Comparison of ENCODE assay signal across 12 cellular contexts in the genomic region with DNA sequence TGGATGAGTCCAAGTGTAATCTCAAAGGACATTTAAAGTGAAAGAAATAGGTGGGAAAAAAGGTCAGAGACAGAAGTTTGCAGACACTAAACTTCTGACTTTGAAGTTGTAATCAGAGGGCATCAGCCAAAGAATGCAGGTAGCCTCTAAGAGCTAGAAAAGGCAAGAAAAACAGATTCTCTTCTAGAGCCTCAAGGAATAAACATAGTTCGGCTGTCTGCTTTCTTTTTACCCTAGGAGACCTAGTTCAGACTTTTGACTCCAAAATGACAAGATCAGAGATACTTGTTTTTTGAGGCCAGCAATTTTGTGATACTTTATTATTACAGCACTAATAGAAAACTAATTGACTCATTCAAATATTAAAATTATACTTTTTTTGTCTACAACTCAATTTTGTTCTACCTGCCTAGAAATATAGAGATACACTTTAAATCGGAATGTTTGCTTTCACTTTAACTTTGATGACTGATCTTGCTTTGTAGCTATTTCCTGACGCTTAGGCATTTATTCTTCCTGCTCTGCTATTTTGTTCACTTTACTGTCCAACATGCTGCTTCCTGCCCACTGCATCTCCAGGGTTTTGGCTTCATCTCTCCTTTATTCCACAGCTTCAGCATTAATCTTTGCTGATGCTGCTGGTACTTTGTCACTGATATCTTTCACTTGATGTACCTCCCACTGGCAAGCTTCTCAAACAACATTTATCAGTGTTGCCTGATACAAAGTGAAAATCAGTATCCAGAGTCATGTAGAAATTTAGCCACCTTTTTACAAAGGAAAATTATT.
DNase-seq lines count a peak whose midpoint lies in the region; ATAC-seq and TF ChIP-seq lines count a peak whose summit lies in the region.
"Had no signal": no experiment of that assay in that cellular context is flagged by ENCODE, and none has a peak within 500 bp of the region (broad histone marks: within the 10 kb centered on the region; RNA-seq: fewer than 3 reads in every experiment).

No MANE protein-coding gene starts in this region.

- H3K27ac ChIP-seq in breast epithelium (no peak overlapping the region), smooth muscle cell (ENCODE audit: low read depth) (no peak overlapping the region)

- POLR2A ChIA-PET in activated CD4-positive, alpha-beta T cell treated with anti-CD3 and anti-CD28 coated beads for 36 hours (lab: Charles Lee) = no interaction called here

- peak overlapping the region; percentile 59 for H3K4me3 Mint-ChIP-seq in activated CD4-positive, alpha-beta T cell treated with anti-CD3 and anti-CD28 coated beads for 36 hours
- H3K4me3 Mint-ChIP-seq: GM23338 had no signal

- no peaks in the 10 kb centered on the region for H3F3A ChIP-seq in smooth muscle cell (ENCODE audit: low read depth)

- WGBS in smooth muscle cell (ENCODE audit: low lambda C conversion rate) = 62% methylated on average over 3 of the region's 3 CpGs

- H3K9me3 Mint-ChIP-seq in activated CD4-positive, alpha-beta T cell treated with anti-CD3 and anti-CD28 coated beads for 36 hours (ENCODE audit: low read depth) = no peaks in the 10 kb centered on the region
- H3K9me3 Mint-ChIP-seq: GM23338 had no signal

- H3K27ac Mint-ChIP-seq in activated CD4-positive, alpha-beta T cell treated with anti-CD3 and anti-CD28 coated beads for 36 hours = peak overlapping the region; percentile 87
- H3K27ac Mint-ChIP-seq: GM23338 had no signal

- no peak for TF ChIP-seq POLR2A in breast epithelium (IDR thresholded peaks at IDR 0.05)

- no peaks in the 10 kb centered on the region for H3K9me3 ChIP-seq in breast epithelium
- H3K9me3 ChIP-seq in smooth muscle cell (replicated peaks; ENCODE audit: low read depth) = no peaks in the 10 kb centered on the region

- no peaks in the 10 kb centered on the region for H3K79me2 ChIP-seq in smooth muscle cell (ENCODE audit: low read depth)

- H3K27me3 Mint-ChIP-seq in activated CD4-positive, alpha-beta T cell treated with anti-CD3 and anti-CD28 coated beads for 36 hours = no peaks in the 10 kb centered on the region

- no peaks in the 10 kb centered on the region for H3K36me3 ChIP-seq in breast epithelium
- H3K36me3 ChIP-seq in smooth muscle cell (ENCODE audit: low read depth) = no peaks in the 10 kb centered on the region

- no peak for DNase-seq in activated CD4-positive, alpha-beta T cell treated with anti-CD3 and anti-CD28 coated beads for 36 hours
- DNase-seq in activated CD4-positive, alpha-beta T cell treated with anti-CD3 and anti-CD28 coated beads, Interleukin-2, amount 50 U/mL, for 1 hour = no peak
- DNase-seq in breast epithelium (ENCODE audit: low spot score in 2 of 2) (no peak), smooth muscle cell (lab: John Stamatoyannopoulos, UW; ENCODE audit: unreplicated experiment) (no peak), GF-D8 (lab: John Stamatoyannopoulos, UW) (no peak), NCI-H510A treated with DMSO at 0.1 percent for 48 hours (lab: John Stamatoyannopoulos, UW) (no peak), NCI-H2029 treated with DMSO at 0.1 percent for 48 hours (lab: John Stamatoyannopoulos, UW) (no peak)
- DNase-seq: activated effector memory CD4-positive, alpha-beta T cell treated with anti-CD3 and anti-CD28 coated beads, Interleukin-2, amount 50 U/mL, for 16 hours; left ventricle myocardium superior; NCI-H510A had no signal

- no peak overlapping the region for H3K9ac ChIP-seq in smooth muscle cell (ENCODE audit: low read depth)

- H3K4me1 ChIP-seq in breast epithelium = no peaks in the 10 kb centered on the region
- H3K4me1 ChIP-seq in smooth muscle cell (ENCODE audit: low read depth) = no peaks in the 10 kb centered on the region

- intact Hi-C loops in activated CD4-positive, alpha-beta T cell treated with anti-CD3 and anti-CD28 coated beads for 36 hours (cut with DNase I, micrococcal nuclease) = no loop called here
- intact Hi-C loops in breast epithelium (cut with DNase I; ENCODE audit: low total_unique reads) = no loop called here

- no peaks in the 10 kb centered on the region for H4K20me1 ChIP-seq in smooth muscle cell (ENCODE audit: low read depth)

- peaks cover 23% of the 10 kb centered on the region for H3K4me1 Mint-ChIP-seq in activated CD4-positive, alpha-beta T cell treated with anti-CD3 and anti-CD28 coated beads for 36 hours

- peak overlapping the region; percentile 54 for H3K4me2 ChIP-seq in smooth muscle cell
- H3K4me2 ChIP-seq: GM23338 had no signal

- no peaks in the 10 kb centered on the region for H3K36me3 Mint-ChIP-seq in activated CD4-positive, alpha-beta T cell treated with anti-CD3 and anti-CD28 coated beads for 36 hours (ENCODE audit: low read depth)

- CTCF ChIA-PET in activated CD4-positive, alpha-beta T cell treated with anti-CD3 and anti-CD28 coated beads for 36 hours (lab: Charles Lee) = no interaction called here

- H3K4me3 ChIP-seq in breast epithelium (peak overlapping the region in 2 of 3 donors; percentile 18 to 42), smooth muscle cell (peak overlapping the region; percentile 20)
- H3K4me3 ChIP-seq: GM23338 had no signal

- H2AFZ ChIP-seq in smooth muscle cell (ENCODE audit: low read depth) = peak overlapping the region; percentile 96
- H2AFZ ChIP-seq: GM23338 had no signal

- ATAC-seq in activated CD4-positive, alpha-beta T cell treated with anti-CD3 and anti-CD28 coated beads for 36 hours = peak; percentile 51
- peak; percentile 75 for ATAC-seq in HG03432 (IDR thresholded peaks at IDR 0.05; ENCODE audit: unreplicated experiment)
- ATAC-seq: GM23338, left ventricle myocardium superior had no signal

- TF ChIP-seq CTCF in breast epithelium (IDR thresholded peaks at IDR 0.05) = no peak
- no peak for TF ChIP-seq CTCF in smooth muscle cell (IDR thresholded peaks at IDR 0.05; ENCODE audit: borderline replicate concordance, insufficient read depth, poor library complexity, severe bottlenecking)

- no peaks in the 10 kb centered on the region for H3K27me3 ChIP-seq in breast epithelium
- H3K27me3 ChIP-seq in smooth muscle cell (ENCODE audit: low read depth) = no peaks in the 10 kb centered on the region
